ENCODE assay signal across 2 cellular contexts in the genomic region with DNA sequence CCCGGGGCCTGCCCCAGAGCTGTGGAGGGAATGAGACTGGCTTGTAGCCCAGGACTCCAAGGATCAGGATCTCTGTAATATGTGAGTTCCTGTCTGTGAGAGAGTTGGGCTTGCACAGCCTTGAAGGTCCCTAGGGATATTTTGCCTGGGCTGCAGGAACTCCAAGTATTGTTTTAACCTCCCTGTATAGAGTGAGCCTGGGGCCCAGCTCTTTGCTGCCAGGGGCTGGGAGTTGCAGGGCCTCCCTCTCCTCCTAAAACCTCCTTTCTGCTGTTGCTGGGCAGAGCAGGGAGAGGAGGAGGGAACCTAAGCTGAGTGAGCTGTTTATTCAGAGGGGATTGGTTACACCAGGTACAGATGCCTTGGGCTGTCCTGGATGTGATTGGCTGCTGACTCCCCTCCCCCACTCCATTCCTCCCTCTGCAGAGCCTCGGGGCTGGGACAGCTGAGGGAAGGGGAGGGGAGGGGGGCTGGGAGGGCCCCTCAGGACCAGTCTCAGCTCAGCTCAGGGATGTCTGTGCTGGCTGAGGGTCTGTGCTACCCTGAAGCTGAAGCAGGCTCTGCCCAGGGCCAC.
TF ChIP-seq lines count a peak whose summit lies in the region.

No MANE protein-coding gene starts in this region.

TF ChIP-seq in SK-N-SH, 30 proteins besides CTCF, POLR2A, EP300 and RAD21:
- peak; percentile 80; the same call in 1 of the 2 replicates for TF ChIP-seq RFX5 (IDR thresholded peaks at IDR 0.05; ENCODE audit: low read length)

TF ChIP-seq in HepG2, 621 proteins besides CTCF, POLR2A, EP300 and RAD21:
- TF ChIP-seq RFXAP (CRISPR knock-in tag; IDR thresholded peaks at IDR 0.05; ENCODE audit: borderline replicate concordance), result 0 out of 2 replicates have a peak, but pooled peaks have one; percentile 45
